ENCODE assay signal across 32 cellular contexts in genomic region chr3:80384811-80385210, GRCh38.
"Had no signal": no experiment of that assay in that cellular context is flagged by ENCODE, and none has a peak within 500 bp of the region (broad histone marks: within the 10 kb centered on the region; RNA-seq: fewer than 3 reads in every experiment).

No MANE protein-coding gene starts in this region.

- H3K27me3 Mint-ChIP-seq: activated CD4-positive, alpha-beta memory T cell treated with anti-CD3 and anti-CD28 coated beads, Interleukin-2, amount 10 ng/mL, durations not matched to agents 7 days and 5 days; activated CD8-positive, alpha-beta memory T cell treated with anti-CD3 and anti-CD28 coated beads, Interleukin-2, amount 10 ng/mL, durations not matched to agents 7 days and 5 days; activated naive CD4-positive, alpha-beta T cell treated with anti-CD3 and anti-CD28 coated beads, Interleukin-2, amount 10 ng/mL, durations not matched to agents 7 days and 5 days; activated naive CD8-positive, alpha-beta T cell; activated naive CD8-positive, alpha-beta T cell treated with anti-CD3 and anti-CD28 coated beads, Interleukin-2, amount 50 U/mL, for 24 hours; T-cell; T-helper 17 cell had no signal

- H3K9ac ChIP-seq: SK-N-SH had no signal

- H3K9me3 ChIP-seq: SJSA1, SK-N-SH had no signal

- H3K4me3 ChIP-seq: SJSA1 had no signal

- H3K36me3 Mint-ChIP-seq: activated CD8-positive, alpha-beta memory T cell treated with anti-CD3 and anti-CD28 coated beads, Interleukin-2, amount 10 ng/mL, durations not matched to agents 7 days and 5 days; activated naive CD4-positive, alpha-beta T cell treated with anti-CD3 and anti-CD28 coated beads, Interleukin-2, amount 10 ng/mL, durations not matched to agents 7 days and 5 days; activated naive CD8-positive, alpha-beta T cell; brain; T-cell had no signal

- H3K4me3 Mint-ChIP-seq: activated CD4-positive, alpha-beta memory T cell treated with anti-CD3 and anti-CD28 coated beads, Interleukin-2, amount 10 ng/mL, durations not matched to agents 7 days and 5 days; activated CD8-positive, alpha-beta memory T cell treated with anti-CD3 and anti-CD28 coated beads, Interleukin-2, amount 10 ng/mL, durations not matched to agents 7 days and 5 days; activated naive CD4-positive, alpha-beta T cell treated with anti-CD3 and anti-CD28 coated beads, Interleukin-2, amount 10 ng/mL, durations not matched to agents 7 days and 5 days; activated naive CD8-positive, alpha-beta T cell; activated naive CD8-positive, alpha-beta T cell treated with anti-CD3 and anti-CD28 coated beads, Interleukin-2, amount 50 U/mL, for 24 hours; brain; T-cell; T-helper 17 cell had no signal

- H3K4me1 Mint-ChIP-seq: activated CD4-positive, alpha-beta memory T cell treated with anti-CD3 and anti-CD28 coated beads, Interleukin-2, amount 10 ng/mL, durations not matched to agents 7 days and 5 days; activated CD8-positive, alpha-beta memory T cell treated with anti-CD3 and anti-CD28 coated beads, Interleukin-2, amount 10 ng/mL, durations not matched to agents 7 days and 5 days; activated naive CD4-positive, alpha-beta T cell treated with anti-CD3 and anti-CD28 coated beads, Interleukin-2, amount 10 ng/mL, durations not matched to agents 7 days and 5 days; activated naive CD8-positive, alpha-beta T cell treated with anti-CD3 and anti-CD28 coated beads, Interleukin-2, amount 50 U/mL, for 24 hours; brain; T-cell; T-helper 17 cell had no signal

- H3K27ac ChIP-seq: SJSA1, VCaP had no signal

- H3K27ac Mint-ChIP-seq: activated CD4-positive, alpha-beta memory T cell treated with anti-CD3 and anti-CD28 coated beads, Interleukin-2, amount 10 ng/mL, durations not matched to agents 7 days and 5 days; activated CD8-positive, alpha-beta memory T cell treated with anti-CD3 and anti-CD28 coated beads, Interleukin-2, amount 10 ng/mL, durations not matched to agents 7 days and 5 days; activated naive CD4-positive, alpha-beta T cell treated with anti-CD3 and anti-CD28 coated beads, Interleukin-2, amount 10 ng/mL, durations not matched to agents 7 days and 5 days; activated naive CD8-positive, alpha-beta T cell; activated naive CD8-positive, alpha-beta T cell treated with anti-CD3 and anti-CD28 coated beads, Interleukin-2, amount 50 U/mL, for 24 hours; brain; T-cell; T-helper 17 cell had no signal

- H3K4me2 ChIP-seq: SK-N-SH had no signal

- ATAC-seq: activated CD8-positive, alpha-beta memory T cell treated with anti-CD3 and anti-CD28 coated beads, Interleukin-2, amount 10 ng/mL, durations not matched to agents 7 days and 5 days; activated naive CD8-positive, alpha-beta T cell treated with anti-CD3 and anti-CD28 coated beads, Interleukin-2, amount 50 U/mL, for 24 hours; T-cell; T-helper 17 cell had no signal

- DNase-seq: activated CD4-positive, alpha-beta memory T cell treated with anti-CD3 and anti-CD28 coated beads, Interleukin-2, amount 10 ng/mL, durations not matched to agents 7 days and 5 days; activated CD4-positive, alpha-beta T cell treated with anti-CD3 and anti-CD28 coated beads for 1 hour; activated CD4-positive, alpha-beta T cell treated with anti-CD3 and anti-CD28 coated beads for 48 hours; activated CD4-positive, CD25-positive, alpha-beta regulatory T cell; activated CD8-positive, alpha-beta memory T cell treated with anti-CD3 and anti-CD28 coated beads for 24 hours; activated CD8-positive, alpha-beta memory T cell treated with anti-CD3 and anti-CD28 coated beads, Interleukin-2, amount 10 ng/mL, durations not matched to agents 7 days and 5 days; activated CD8-positive, alpha-beta memory T cell treated with anti-CD3 and anti-CD28 coated beads, Interleukin-2, amount 50 U/mL, for 48 hours; activated effector memory CD4-positive, alpha-beta T cell treated with Interleukin-2 at 50 U/mL for 16 hours; activated naive CD4-positive, alpha-beta T cell treated with anti-CD3 and anti-CD28 coated beads, Interleukin-2, amount 10 ng/mL, durations not matched to agents 7 days and 5 days; activated naive CD8-positive, alpha-beta T cell treated with anti-CD3 and anti-CD28 coated beads, Interleukin-2, amount 50 U/mL, for 24 hours; activated T-cell treated with anti-CD3 and anti-CD28 coated beads, Interleukin-2, amount 50 U/mL, for 48 hours; anterior cingulate cortex; central memory CD4-positive, alpha-beta T cell; MM.1S; MV-4-11; NCI-H1092; NCI-H1436 treated with DMSO at 0.1 percent for 48 hours; NCI-H1694 treated with DMSO at 0.1 percent for 48 hours; NCI-H2029; NCI-H2171; NCI-H510A; NCI-H526; NCI-H748 treated with DMSO at 0.1 percent for 48 hours; NK-92 treated with Interleukin-12 subunit alpha and Interleukin-12 subunit beta, amount 100 ng/mL, for 24 hours; Right ventricle myocardium superior; SK-N-SH; T-cell; T-helper 17 cell had no signal

- H3K4me1 ChIP-seq: SJSA1 had no signal

- H3K36me3 ChIP-seq: SJSA1 had no signal

- H3K27me3 ChIP-seq: SJSA1 had no signal
